In the genomic region with DNA sequence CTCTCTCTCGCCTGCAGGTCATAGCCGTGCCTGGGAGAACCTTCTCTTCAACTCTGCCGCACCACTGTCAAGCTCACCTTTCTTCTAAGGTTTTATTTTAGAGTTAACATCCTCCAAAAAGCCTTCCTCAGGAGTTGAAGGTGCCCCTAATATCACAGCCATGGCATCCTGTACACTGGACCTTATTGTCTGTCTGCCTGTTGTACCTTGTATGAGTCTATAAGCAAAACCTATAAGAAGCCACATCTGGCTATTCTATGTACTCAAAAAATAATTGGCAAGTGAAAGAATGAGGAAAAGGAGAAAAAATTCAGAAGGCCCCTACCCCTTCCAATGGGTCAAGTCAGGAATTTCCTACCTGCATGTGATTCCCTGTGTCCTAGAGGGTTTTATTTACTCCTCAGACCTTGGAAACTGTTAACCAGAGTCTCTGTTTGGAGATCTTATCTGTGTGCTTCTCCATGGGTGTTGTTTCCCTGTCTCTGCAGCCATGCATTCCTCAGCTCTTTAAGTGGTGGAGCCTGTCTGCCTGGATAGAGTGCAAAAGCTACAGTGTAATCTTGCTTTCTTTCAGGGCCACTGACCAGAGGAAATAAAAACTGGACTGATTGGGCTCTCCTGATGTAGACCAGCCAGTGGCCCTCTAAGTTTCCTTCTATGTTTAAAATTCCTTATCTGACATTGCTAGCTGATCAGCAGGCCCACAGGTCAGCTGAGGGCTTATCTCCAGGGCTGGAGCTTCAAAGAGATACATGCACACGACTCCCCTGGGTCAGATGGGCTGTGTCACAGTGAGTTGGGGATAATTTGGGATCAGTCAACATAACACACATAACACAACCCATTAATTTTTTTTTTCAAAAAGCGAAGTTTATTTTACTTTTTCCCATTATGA, we compare ENCODE assay signal across 2 cellular contexts.
TF ChIP-seq lines count a peak whose summit lies in the region.

No MANE protein-coding gene starts in this region.

TF ChIP-seq in K562, 482 proteins besides CTCF, POLR2A, EP300 and RAD21 (continued from another document and continues in another):
- TF ChIP-seq SMARCE1 (IDR thresholded peaks at IDR 0.05) (peak; percentile 93), TRIM28 (IDR thresholded peaks at IDR 0.05) (peak; percentile 79), SMAD1 (IDR thresholded peaks at IDR 0.05; ENCODE audit: low read depth, low read length, partially characterized antibody) (peak; percentile 40), BRD9 (IDR thresholded peaks at IDR 0.05; ENCODE audit: low read depth, partially characterized antibody) (peak; percentile 82), TBL1XR1 (IDR thresholded peaks at IDR 0.05; ENCODE audit: low read length in 2 of 2) (peak; percentile 31 to 96; a peak in 3 of 4 replicates), ATF2 (CRISPR knock-in tag; IDR thresholded peaks at IDR 0.05) (no peak), BHLHE40 (IDR thresholded peaks at IDR 0.05; ENCODE audit: low read length) (peak; percentile 98), NR2C2 (CRISPR knock-in tag; IDR thresholded peaks at IDR 0.05) (no peak), NR2C2 (tag; IDR thresholded peaks at IDR 0.05) (peak; percentile 72), ZNF431 (CRISPR knock-in tag; IDR thresholded peaks at IDR 0.05) (0 out of 2 replicates have a peak, but pooled peaks have one; percentile 43), RCOR1 (IDR thresholded peaks at IDR 0.05; ENCODE audit: borderline replicate concordance in 1 of 2, low read depth in 2 of 2, low read length in 2 of 2) (peak; percentile 29 to 89; a peak in 3 of 4 replicates), HES1 (IDR thresholded peaks at IDR 0.05; ENCODE audit: low read depth) (peak; percentile 93), MCM3 (IDR thresholded peaks at IDR 0.05) (no peak), DPF2 (IDR thresholded peaks at IDR 0.05) (peak; percentile 98), ARID1B (IDR thresholded peaks at IDR 0.05) (peak; percentile 97), NBN (IDR thresholded peaks at IDR 0.05; ENCODE audit: low read depth) (peak; percentile 95), FOXK1 (CRISPR knock-in tag; IDR thresholded peaks at IDR 0.05; ENCODE audit: borderline replicate concordance) (0 out of 2 replicates have a peak, but pooled peaks have one; percentile 58), TFAM (CRISPR knock-in tag; conservative IDR thresholded peaks at IDR 0.05) (no peak), ZNF79 (CRISPR knock-in tag; IDR thresholded peaks at IDR 0.05; ENCODE audit: low read depth) (no peak), ZNF232 (CRISPR knock-in tag; IDR thresholded peaks at IDR 0.05) (no peak), ZNF175 (CRISPR knock-in tag; IDR thresholded peaks at IDR 0.05; ENCODE audit: low read depth) (peak; percentile 60; the same call in 1 of the 2 replicates), ZNF830 (CRISPR knock-in tag; IDR thresholded peaks at IDR 0.05) (0 out of 2 replicates have a peak, but pooled peaks have one; percentile 16), MAFG (tag; conservative IDR thresholded peaks at IDR 0.05) (peak; percentile 92), POLR2H (tag; IDR thresholded peaks at IDR 0.05; ENCODE audit: low read depth) (peak; percentile 80), ZNF24 (IDR thresholded peaks at IDR 0.05) (peak; percentile 59; the same call in 1 of the 2 replicates), TCF3 (CRISPR knock-in tag; IDR thresholded peaks at IDR 0.05) (peak; percentile 93)
- TF ChIP-seq, protein P1, sequence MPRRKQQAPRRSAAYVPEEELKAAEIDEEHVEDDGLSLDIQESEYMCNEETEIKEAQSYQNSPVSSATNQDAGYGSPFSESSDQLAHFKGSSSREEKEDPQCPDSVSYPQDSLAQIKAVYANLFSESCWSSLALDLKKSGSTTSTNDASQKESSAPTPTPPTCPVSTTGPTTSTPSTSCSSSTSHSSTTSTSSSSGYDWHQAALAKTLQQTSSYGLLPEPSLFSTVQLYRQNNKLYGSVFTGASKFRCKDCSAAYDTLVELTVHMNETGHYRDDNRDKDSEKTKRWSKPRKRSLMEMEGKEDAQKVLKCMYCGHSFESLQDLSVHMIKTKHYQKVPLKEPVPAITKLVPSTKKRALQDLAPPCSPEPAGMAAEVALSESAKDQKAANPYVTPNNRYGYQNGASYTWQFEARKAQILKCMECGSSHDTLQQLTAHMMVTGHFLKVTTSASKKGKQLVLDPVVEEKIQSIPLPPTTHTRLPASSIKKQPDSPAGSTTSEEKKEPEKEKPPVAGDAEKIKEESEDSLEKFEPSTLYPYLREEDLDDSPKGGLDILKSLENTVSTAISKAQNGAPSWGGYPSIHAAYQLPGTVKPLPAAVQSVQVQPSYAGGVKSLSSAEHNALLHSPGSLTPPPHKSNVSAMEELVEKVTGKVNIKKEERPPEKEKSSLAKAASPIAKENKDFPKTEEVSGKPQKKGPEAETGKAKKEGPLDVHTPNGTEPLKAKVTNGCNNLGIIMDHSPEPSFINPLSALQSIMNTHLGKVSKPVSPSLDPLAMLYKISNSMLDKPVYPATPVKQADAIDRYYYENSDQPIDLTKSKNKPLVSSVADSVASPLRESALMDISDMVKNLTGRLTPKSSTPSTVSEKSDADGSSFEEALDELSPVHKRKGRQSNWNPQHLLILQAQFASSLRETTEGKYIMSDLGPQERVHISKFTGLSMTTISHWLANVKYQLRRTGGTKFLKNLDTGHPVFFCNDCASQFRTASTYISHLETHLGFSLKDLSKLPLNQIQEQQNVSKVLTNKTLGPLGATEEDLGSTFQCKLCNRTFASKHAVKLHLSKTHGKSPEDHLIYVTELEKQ (CRISPR knock-in tag; IDR thresholded peaks at IDR 0.05) = no peak
- TF ChIP-seq, protein P2, sequence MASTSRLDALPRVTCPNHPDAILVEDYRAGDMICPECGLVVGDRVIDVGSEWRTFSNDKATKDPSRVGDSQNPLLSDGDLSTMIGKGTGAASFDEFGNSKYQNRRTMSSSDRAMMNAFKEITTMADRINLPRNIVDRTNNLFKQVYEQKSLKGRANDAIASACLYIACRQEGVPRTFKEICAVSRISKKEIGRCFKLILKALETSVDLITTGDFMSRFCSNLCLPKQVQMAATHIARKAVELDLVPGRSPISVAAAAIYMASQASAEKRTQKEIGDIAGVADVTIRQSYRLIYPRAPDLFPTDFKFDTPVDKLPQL (IDR thresholded peaks at IDR 0.05; ENCODE audit: extremely low read depth, insufficient read length) = no peak

TF ChIP-seq in HepG2, 621 proteins besides CTCF, POLR2A, EP300 and RAD21 (continued from another document and continues in another):
- no peak for TF ChIP-seq IRF1 (CRISPR knock-in tag; IDR thresholded peaks at IDR 0.05; ENCODE audit: low read depth)
- TF ChIP-seq ZSCAN29 (CRISPR knock-in tag; conservative IDR thresholded peaks at IDR 0.05) = peak; percentile 52; the same call in 1 of the 2 replicates
- peak; percentile 47 for TF ChIP-seq DMAP1 (CRISPR knock-in tag; IDR thresholded peaks at IDR 0.05)
- TF ChIP-seq SALL2 (CRISPR knock-in tag; IDR thresholded peaks at IDR 0.05) = peak; percentile 50; the same call in 1 of the 2 replicates
- TF ChIP-seq, protein P3, sequence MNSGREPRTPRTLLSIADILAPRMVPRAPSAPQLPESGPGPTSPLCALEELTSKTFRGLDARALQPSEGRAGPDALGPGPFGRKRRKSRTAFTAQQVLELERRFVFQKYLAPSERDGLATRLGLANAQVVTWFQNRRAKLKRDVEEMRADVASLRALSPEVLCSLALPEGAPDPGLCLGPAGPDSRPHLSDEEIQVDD (CRISPR knock-in tag; IDR thresholded peaks at IDR 0.05; ENCODE audit: borderline replicate concordance) = no peak
- peak; percentile 56; the same call in 1 of the 2 replicates for TF ChIP-seq SMAD3 (CRISPR knock-in tag; IDR thresholded peaks at IDR 0.05)
- TF ChIP-seq, protein P4, sequence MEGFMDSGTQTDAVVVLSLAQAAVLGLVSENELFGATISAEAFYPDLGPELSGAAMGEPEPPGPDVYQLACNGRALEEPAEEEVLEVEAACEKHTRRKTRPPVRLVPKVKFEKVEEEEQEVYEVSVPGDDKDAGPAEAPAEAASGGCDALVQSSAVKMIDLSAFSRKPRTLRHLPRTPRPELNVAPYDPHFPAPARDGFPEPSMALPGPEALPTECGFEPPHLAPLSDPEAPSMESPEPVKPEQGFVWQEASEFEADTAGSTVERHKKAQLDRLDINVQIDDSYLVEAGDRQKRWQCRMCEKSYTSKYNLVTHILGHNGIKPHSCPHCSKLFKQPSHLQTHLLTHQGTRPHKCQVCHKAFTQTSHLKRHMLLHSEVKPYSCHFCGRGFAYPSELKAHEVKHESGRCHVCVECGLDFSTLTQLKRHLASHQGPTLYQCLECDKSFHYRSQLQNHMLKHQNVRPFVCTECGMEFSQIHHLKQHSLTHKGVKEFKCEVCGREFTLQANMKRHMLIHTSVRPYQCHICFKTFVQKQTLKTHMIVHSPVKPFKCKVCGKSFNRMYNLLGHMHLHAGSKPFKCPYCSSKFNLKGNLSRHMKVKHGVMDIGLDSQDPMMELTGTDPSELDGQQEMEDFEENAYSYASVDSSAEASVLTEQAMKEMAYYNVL (CRISPR knock-in tag; IDR thresholded peaks at IDR 0.05; ENCODE audit: borderline replicate concordance) = peak; percentile 90; the same call in 1 of the 2 replicates
- peak; percentile 42; the same call in 1 of the 3 replicates for TF ChIP-seq MXI1 (IDR thresholded peaks at IDR 0.05; ENCODE audit: borderline replicate concordance, low read depth, low read length)
- TF ChIP-seq PCBP1 (IDR thresholded peaks at IDR 0.05; ENCODE audit: borderline replicate concordance, low read depth, low read length) = no peak
- TF ChIP-seq ZNF484 (CRISPR knock-in tag; IDR thresholded peaks at IDR 0.05; ENCODE audit: borderline replicate concordance, low read depth) = no peak
- TF ChIP-seq, protein P5, sequence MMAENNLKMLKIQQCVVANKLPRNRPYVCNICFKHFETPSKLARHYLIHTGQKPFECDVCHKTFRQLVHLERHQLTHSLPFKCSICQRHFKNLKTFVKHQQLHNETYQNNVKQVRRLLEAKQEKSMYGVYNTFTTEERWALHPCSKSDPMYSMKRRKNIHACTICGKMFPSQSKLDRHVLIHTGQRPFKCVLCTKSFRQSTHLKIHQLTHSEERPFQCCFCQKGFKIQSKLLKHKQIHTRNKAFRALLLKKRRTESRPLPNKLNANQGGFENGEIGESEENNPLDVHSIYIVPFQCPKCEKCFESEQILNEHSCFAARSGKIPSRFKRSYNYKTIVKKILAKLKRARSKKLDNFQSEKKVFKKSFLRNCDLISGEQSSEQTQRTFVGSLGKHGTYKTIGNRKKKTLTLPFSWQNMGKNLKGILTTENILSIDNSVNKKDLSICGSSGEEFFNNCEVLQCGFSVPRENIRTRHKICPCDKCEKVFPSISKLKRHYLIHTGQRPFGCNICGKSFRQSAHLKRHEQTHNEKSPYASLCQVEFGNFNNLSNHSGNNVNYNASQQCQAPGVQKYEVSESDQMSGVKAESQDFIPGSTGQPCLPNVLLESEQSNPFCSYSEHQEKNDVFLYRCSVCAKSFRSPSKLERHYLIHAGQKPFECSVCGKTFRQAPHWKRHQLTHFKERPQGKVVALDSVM (CRISPR knock-in tag; IDR thresholded peaks at IDR 0.05) = peak; percentile 38; the same call in 1 of the 2 replicates
- peak; percentile 29; the same call in 1 of the 2 replicates for TF ChIP-seq TAF1 (CRISPR knock-in tag; IDR thresholded peaks at IDR 0.05)
- peak; percentile 25; the same call in 1 of the 2 replicates for TF ChIP-seq KDM4B (CRISPR knock-in tag; IDR thresholded peaks at IDR 0.05)
- TF ChIP-seq THAP11 (CRISPR knock-in tag; IDR thresholded peaks at IDR 0.05) = 0 out of 2 replicates have a peak, but pooled peaks have one; percentile 31
- peak; percentile 92 for TF ChIP-seq RORA (CRISPR knock-in tag; IDR thresholded peaks at IDR 0.05)
- peak; percentile 39; the same call in 1 of the 2 replicates for TF ChIP-seq GATAD1 (CRISPR knock-in tag; IDR thresholded peaks at IDR 0.05)
- TF ChIP-seq ZBTB20 (CRISPR knock-in tag; IDR thresholded peaks at IDR 0.05; ENCODE audit: borderline replicate concordance, low read depth) = peak; percentile 34; the same call in 1 of the 2 replicates
- no peak for TF ChIP-seq WIZ (CRISPR knock-in tag; IDR thresholded peaks at IDR 0.05)
- peak; percentile 73 for TF ChIP-seq ZNF644 (CRISPR knock-in tag; IDR thresholded peaks at IDR 0.05; ENCODE audit: low read depth)
- peak; percentile 60; the same call in 1 of the 2 replicates for TF ChIP-seq ZNF343 (CRISPR knock-in tag; IDR thresholded peaks at IDR 0.05)
- TF ChIP-seq FOXP1 (IDR thresholded peaks at IDR 0.05) = 0 out of 2 replicates have a peak, but pooled peaks have one; percentile 7
- peak; percentile 89 for TF ChIP-seq FOXP1 (CRISPR knock-in tag; IDR thresholded peaks at IDR 0.05)
- TF ChIP-seq ZNF570 (CRISPR knock-in tag; IDR thresholded peaks at IDR 0.05; ENCODE audit: borderline replicate concordance) = no peak
- 0 out of 2 replicates have a peak, but pooled peaks have one; percentile 60 for TF ChIP-seq ZNF775 (CRISPR knock-in tag; IDR thresholded peaks at IDR 0.05; ENCODE audit: borderline replicate concordance)
- peak; percentile 91 for TF ChIP-seq PAXIP1 (CRISPR knock-in tag; conservative IDR thresholded peaks at IDR 0.05)
- TF ChIP-seq ARID3A (IDR thresholded peaks at IDR 0.05; ENCODE audit: low read depth, low read length) = peak; percentile 70
